Comparison of ENCODE assay signal across 8 cellular contexts in genomic region chr17:38351412-38352222, GRCh38. TPM values are rescaled to one million over a fixed set of nuclear protein-coding genes. Genes with fewer than 3 reads are reported as not detected.
DNase-seq lines count a peak whose midpoint lies in the region; ATAC-seq and TF ChIP-seq lines count a peak whose summit lies in the region.

SOCS7 (plus strand) TSS chr17:38351844; CDS start chr17:38352053, 209 bp downstream.

- no peaks in the 10 kb centered on the region for H3K9me3 ChIP-seq in spleen

- TF ChIP-seq CTCF in AG04449 (IDR thresholded peaks at IDR 0.05; ENCODE audit: insufficient read depth, low read length, missing control alignments) (no peak), WTC11 (IDR thresholded peaks at IDR 0.05) (no peak), cardiac fibroblast (IDR thresholded peaks at IDR 0.05; ENCODE audit: low read depth, low read length) (no peak), spleen (IDR thresholded peaks at IDR 0.05 in 8 of 11, conservative IDR thresholded peaks at IDR 0.05 in 3 of 11) (peak in 2 of 11 experiments; percentile 15 to 30)

- ATAC-seq in GM18907 (IDR thresholded peaks at IDR 0.05; ENCODE audit: unreplicated experiment), result peak; percentile 83
- peak; percentile 76 for ATAC-seq in HG03139 (IDR thresholded peaks at IDR 0.05; ENCODE audit: unreplicated experiment)
- peak; percentile 81 for ATAC-seq in WTC11

- H3K27me3 Mint-ChIP-seq in WTC11 (ENCODE audit: low read depth), result no peaks in the 10 kb centered on the region; the same call in 1 of the 2 replicates

- H3K4me3 Mint-ChIP-seq in WTC11, result peak within 1 kb of the TSS; percentile 79

- CTCF ChIA-PET in AG04449 (lab: Yijun Ruan, JAX) (interaction anchor here (1.4 to 14.4 kb wide), 9 partner anchors 11 to 316 kb away, joined by 5 to 456 read pairs (median 57); no protein-coding TSS in a partner anchor), WTC11 (lab: Charles Lee) (interaction anchor here (0.6 to 4.7 kb wide), 14 partner anchors 9 to 206 kb away, joined by 3 to 51 read pairs (median 6); no protein-coding TSS in a partner anchor)

- no peaks in the 10 kb centered on the region for H3K36me3 ChIP-seq in spleen

- 4 to 28% (median 11%) methylated on average over 9 to 83 of the region's 84 CpGs for WGBS in spleen, 5 donors

- H3K27ac Mint-ChIP-seq in WTC11, result peak within 1 kb of the TSS; percentile 98

- peak within 1 kb of the TSS; percentile 75 for H3K4me3 ChIP-seq in AG04449 (ENCODE audit: low read depth, low read length)
- H3K4me3 ChIP-seq in cardiac fibroblast (replicated peaks in 1 of 2; ENCODE audit: low read depth in 2 of 2, low read length in 2 of 2), result peak within 1 kb of the TSS; percentile 74 to 78
- peak within 1 kb of the TSS; percentile 67 to 95 (median 84) for H3K4me3 ChIP-seq in spleen

- POLR2A ChIA-PET in AG04449 (lab: Yijun Ruan, JAX) (interaction anchor here (0.6 to 1.1 kb wide), 6 partner anchors 10 to 158 kb away, joined by 3 to 4 read pairs (median 3); no protein-coding TSS in a partner anchor), WTC11 (lab: Charles Lee) (interaction anchor here (0.9 to 1.3 kb wide), 2 partner anchors 52 to 64 kb away, joined by 3 read pairs; no protein-coding TSS in a partner anchor)

- H3K4me1 ChIP-seq in spleen, result peaks cover 6 to 59% (median 35%) of the 10 kb centered on the region in 6 donors

- H3K36me3 Mint-ChIP-seq in WTC11, result no peaks in the 10 kb centered on the region

- TF ChIP-seq POLR2A in spleen (IDR thresholded peaks at IDR 0.05), result peak in 1 of 3 donors; percentile 20

- H3K9me3 Mint-ChIP-seq in WTC11, result no peaks in the 10 kb centered on the region

- no peaks in the 10 kb centered on the region for H3K27me3 ChIP-seq in spleen (replicated peaks in 1 of 7)

- peak within 1 kb of the TSS; percentile 73 to 90 (median 84) for H3K27ac ChIP-seq in spleen

- DNase-seq in AG04449 (ENCODE audit: low read depth, low spot score) (peak; percentile 17), NCI-H2227 (lab: John Stamatoyannopoulos, UW; ENCODE audit: unreplicated experiment) (peak; percentile 98), WTC11 (ENCODE audit: low spot score) (peak; percentile 90), cardiac fibroblast (ENCODE audit: low read depth in 2 of 2) (peak; percentile 89 to 93), inferior parietal cortex (ENCODE audit: extremely low spot score) (peak; percentile 92), spleen (peak; percentile 98)

- peaks cover 48% of the 10 kb centered on the region for H3K4me1 Mint-ChIP-seq in WTC11

- intact Hi-C loops in spleen (cut with DNase I; ENCODE audit: low total_unique reads), result no loop called here

TF ChIP-seq in WTC11, 78 proteins besides CTCF, POLR2A, EP300 and RAD21 (continues in another document):
- peak; percentile 71; the same call in 1 of the 2 replicates for TF ChIP-seq FOXP4 (CRISPR knock-in tag; IDR thresholded peaks at IDR 0.05)
- TF ChIP-seq FOXJ3 (CRISPR knock-in tag; IDR thresholded peaks at IDR 0.05; ENCODE audit: borderline replicate concordance), result no peak
- peak; percentile 62 for TF ChIP-seq GTF2I (CRISPR knock-in tag; conservative IDR thresholded peaks at IDR 0.05)
- TF ChIP-seq ZNF232 (CRISPR knock-in tag; IDR thresholded peaks at IDR 0.05), result no peak
- no peak for TF ChIP-seq ZNF423 (CRISPR knock-in tag; IDR thresholded peaks at IDR 0.05)
- TF ChIP-seq E2F5 (CRISPR knock-in tag; IDR thresholded peaks at IDR 0.05), result no peak
- TF ChIP-seq ZNF138 (CRISPR knock-in tag; conservative IDR thresholded peaks at IDR 0.05), result no peak
- TF ChIP-seq, protein P1, sequence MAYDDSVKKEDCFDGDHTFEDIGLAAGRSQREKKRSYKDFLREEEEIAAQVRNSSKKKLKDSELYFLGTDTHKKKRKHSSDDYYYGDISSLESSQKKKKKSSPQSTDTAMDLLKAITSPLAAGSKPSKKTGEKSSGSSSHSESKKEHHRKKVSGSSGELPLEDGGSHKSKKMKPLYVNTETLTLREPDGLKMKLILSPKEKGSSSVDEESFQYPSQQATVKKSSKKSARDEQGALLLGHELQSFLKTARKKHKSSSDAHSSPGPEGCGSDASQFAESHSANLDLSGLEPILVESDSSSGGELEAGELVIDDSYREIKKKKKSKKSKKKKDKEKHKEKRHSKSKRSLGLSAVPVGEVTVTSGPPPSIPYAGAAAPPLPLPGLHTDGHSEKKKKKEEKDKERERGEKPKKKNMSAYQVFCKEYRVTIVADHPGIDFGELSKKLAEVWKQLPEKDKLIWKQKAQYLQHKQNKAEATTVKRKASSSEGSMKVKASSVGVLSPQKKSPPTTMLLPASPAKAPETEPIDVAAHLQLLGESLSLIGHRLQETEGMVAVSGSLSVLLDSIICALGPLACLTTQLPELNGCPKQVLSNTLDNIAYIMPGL (CRISPR knock-in tag; IDR thresholded peaks at IDR 0.05), result peak; percentile 22; the same call in 1 of the 2 replicates
- TF ChIP-seq ATF1 (CRISPR knock-in tag; IDR thresholded peaks at IDR 0.05), result no peak
- no peak for TF ChIP-seq JUN (CRISPR knock-in tag; IDR thresholded peaks at IDR 0.05)
- no peak for TF ChIP-seq FOXP1 (CRISPR knock-in tag; IDR thresholded peaks at IDR 0.05; ENCODE audit: borderline replicate concordance)
- TF ChIP-seq ETV6 (CRISPR knock-in tag; IDR thresholded peaks at IDR 0.05), result peak; percentile 73
- TF ChIP-seq TCF7 (CRISPR knock-in tag; IDR thresholded peaks at IDR 0.05; ENCODE audit: low read depth), result no peak
- TF ChIP-seq ELF4 (CRISPR knock-in tag; IDR thresholded peaks at IDR 0.05; ENCODE audit: low read depth), result no peak
- no peak for TF ChIP-seq ARID4B (CRISPR knock-in tag; IDR thresholded peaks at IDR 0.05; ENCODE audit: borderline replicate concordance)
- no peak for TF ChIP-seq E2F1 (CRISPR knock-in tag; IDR thresholded peaks at IDR 0.05)
- no peak for TF ChIP-seq GRHL2 (CRISPR knock-in tag; IDR thresholded peaks at IDR 0.05; ENCODE audit: insufficient replicate concordance, severe bottlenecking)

RNA-seq across cellular contexts. Expression of gene SOCS7, which starts in this region (rescaled TPM):
- total RNA-seq in WTC11 (2021) (32.3 to 34.4 TPM (median 33.6 TPM) in 3 replicates), spleen (10 to 100 TPM in 5 of 7 donors, 1 to 10 TPM in 2; 8.7 to 20.2 (median 12.0) TPM)
- 1 to 10 TPM; 1.2 to 4.4 (median 1.2) TPM for polyA plus RNA-seq in spleen

Comparison
In these comparisons a context has a peak if more than half of its experiments do, and no peak if none do; other contexts are left out.
1. Peak in every context shown above with its lines: DNase-seq, ATAC-seq, H3K4me3 ChIP-seq and H3K27ac ChIP-seq.
2. DNase-seq: peak in every context shown above with its lines; median percentile 98 in NCI-H2227; 98 in spleen; 92 in inferior parietal cortex; 91 in cardiac fibroblast; 90 in WTC11; 17 in AG04449.